7 cellular contexts compared by ENCODE assay signal in the genomic region with DNA sequence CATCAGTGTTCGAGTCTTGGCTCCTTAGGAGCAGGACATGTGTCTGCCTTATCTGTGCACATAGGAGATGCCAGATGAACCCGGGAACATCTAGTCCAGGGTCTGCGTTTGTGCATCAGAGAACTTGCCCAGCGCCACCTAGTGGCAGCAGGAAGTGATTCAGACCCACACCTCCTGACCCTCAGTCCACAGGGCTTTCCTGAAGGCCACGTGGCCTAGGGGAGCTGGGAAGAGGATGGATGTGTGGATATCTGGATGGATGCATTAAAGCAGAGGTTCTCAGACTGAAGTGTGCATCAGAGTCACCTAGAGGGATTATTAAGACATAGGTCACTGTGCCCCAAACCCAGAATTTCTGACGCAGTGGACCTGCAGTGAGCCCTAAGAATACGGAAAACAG. TPM values are rescaled to one million over a fixed set of nuclear protein-coding genes. Genes with fewer than 3 reads are reported as not detected.
DNase-seq lines count a peak whose midpoint lies in the region; ATAC-seq and TF ChIP-seq lines count a peak whose summit lies in the region.

No MANE protein-coding gene starts in this region.

- intact Hi-C loops in heart right ventricle (cut with DNase I), result no loop called here

- H3K27ac ChIP-seq in OCI-LY1 (ENCODE audit: low read depth, low read length, poor library complexity, severe bottlenecking), result no peak overlapping the region
- no peak overlapping the region for H3K27ac ChIP-seq in heart right ventricle

- H3K4me3 ChIP-seq in GM12865 (ENCODE audit: low read depth, low read length) (no peak overlapping the region), OCI-LY1 (ENCODE audit: low read depth, low read length, poor library complexity, severe bottlenecking) (no peak overlapping the region), heart right ventricle (no peak overlapping the region)

- 45 to 48% methylated on average over 7 of the region's 7 CpGs for WGBS in heart right ventricle, 2 donors

- no peak overlapping the region for H2AFZ ChIP-seq in OCI-LY1 (ENCODE audit: low read length)

- H4K20me1 ChIP-seq in OCI-LY1 (ENCODE audit: insufficient read depth, low read length), result no peaks in the 10 kb centered on the region

- H3K9me3 ChIP-seq in OCI-LY1 (ENCODE audit: low read length) (no peaks in the 10 kb centered on the region), heart right ventricle (no peaks in the 10 kb centered on the region)

- H3K36me3 ChIP-seq in OCI-LY1 (ENCODE audit: insufficient read depth, low read length), result no peaks in the 10 kb centered on the region
- H3K36me3 ChIP-seq in heart right ventricle, result no peaks in the 10 kb centered on the region

- H3K79me2 ChIP-seq in OCI-LY1 (ENCODE audit: insufficient read depth, low read length), result no peaks in the 10 kb centered on the region

- H3K4me2 ChIP-seq in OCI-LY1 (ENCODE audit: low read length), result no peak overlapping the region

- no peaks in the 10 kb centered on the region for H3F3A ChIP-seq in OCI-LY1 (ENCODE audit: insufficient read depth, low read length)

- no peaks in the 10 kb centered on the region for H3K4me1 ChIP-seq in OCI-LY1 (ENCODE audit: insufficient read depth, low read length, severe bottlenecking)
- H3K4me1 ChIP-seq in heart right ventricle, result no peaks in the 10 kb centered on the region

- H3K9me2 ChIP-seq in OCI-LY1 (ENCODE audit: low read depth, low read length), result no peaks in the 10 kb centered on the region

- ATAC-seq in HG02885 (IDR thresholded peaks at IDR 0.05; ENCODE audit: poor library complexity, unreplicated experiment), result peak; percentile 61
- ATAC-seq in heart right ventricle, result peak in 6 of 8 donors; percentile 51 to 84 (median 63)

- TF ChIP-seq CTCF in GM12865 (IDR thresholded peaks at IDR 0.05; ENCODE audit: insufficient read depth, low read depth, low read length, missing control alignments), result peak; percentile 77
- peak; percentile 88 for TF ChIP-seq CTCF in OCI-LY1 (IDR thresholded peaks at IDR 0.05; ENCODE audit: low read length)
- peak; percentile 20 to 72 (median 56) for TF ChIP-seq CTCF in heart right ventricle (IDR thresholded peaks at IDR 0.05)

- H3K9ac ChIP-seq in OCI-LY1 (ENCODE audit: low read length), result no peak overlapping the region

- peak; percentile 51 for DNase-seq in GM12865 (ENCODE audit: low read depth)
- DNase-seq in activated T-helper 9 cell treated with anti-CD3 and anti-CD28 coated beads, Interleukin-2, amount 50 U/mL, for 16 hours (ENCODE audit: low read depth), result peak; percentile 7
- DNase-seq in heart right ventricle, result peak in 1 of 2 donors; percentile 28
- DNase-seq in stimulated activated CD4-positive, alpha-beta T cell treated with anti-CD3 and anti-CD28 coated beads, Interleukin-12 subunit alpha, Interleukin-12 subunit beta, amount 100 ng/mL, for 24 hours (ENCODE audit: low read depth in 2 of 2), result peak; percentile 12 to 46
- no peak for DNase-seq in mesenteric fat pad (ENCODE audit: low spot score)

- H3K27me3 ChIP-seq in OCI-LY1 (ENCODE audit: insufficient read depth, low read length), result no peaks in the 10 kb centered on the region
- peaks cover 0 to 23% (median 19%) of the 10 kb centered on the region in 7 donors for H3K27me3 ChIP-seq in heart right ventricle

RNA-seq across cellular contexts. Expression of a gene that starts 37.3 kb away (rescaled TPM):
- total RNA-seq in heart right ventricle, result not detected
- under 1 TPM in 1 of 2 donors, not detected in 1; 0.10 TPM for polyA plus RNA-seq in heart right ventricle
- total RNA-seq in mesenteric fat pad, result not detected
